In the genomic region with DNA sequence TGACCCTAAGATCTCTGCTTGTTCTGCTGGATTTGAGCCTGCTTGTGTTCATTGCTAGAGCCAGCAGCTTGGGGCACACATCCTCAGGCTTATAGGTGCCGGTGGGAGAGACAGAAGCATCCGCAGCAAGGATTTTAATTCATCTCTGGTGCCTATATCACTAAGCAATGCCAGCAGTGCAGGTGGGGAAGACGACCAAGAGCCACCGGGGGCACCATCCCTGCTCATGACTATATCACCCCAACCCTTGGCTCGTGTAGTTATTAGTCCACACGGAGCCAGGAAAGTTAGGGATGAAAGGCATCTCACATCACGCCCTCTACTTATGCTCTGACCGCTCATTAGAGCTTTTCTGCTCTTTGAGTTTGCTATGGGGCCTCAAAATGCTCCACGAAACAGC, we compare ENCODE assay signal across 11 cellular contexts.
DNase-seq lines count a peak whose midpoint lies in the region; ATAC-seq and TF ChIP-seq lines count a peak whose summit lies in the region.
"Had no signal": no experiment of that assay in that cellular context is flagged by ENCODE, and none has a peak within 500 bp of the region (broad histone marks: within the 10 kb centered on the region; RNA-seq: fewer than 3 reads in every experiment).

No MANE protein-coding gene starts in this region.

- peaks cover 10% of the 10 kb centered on the region; the same call in 1 of the 2 replicates for H3K9me1 ChIP-seq in IMR-90 (ENCODE audit: insufficient read depth, low read length)

- no peak for TF ChIP-seq POLR2A in IMR-90 (IDR thresholded peaks at IDR 0.05; ENCODE audit: low read depth, low read length)
- no peak for TF ChIP-seq POLR2A in lower leg skin (IDR thresholded peaks at IDR 0.05)
- TF ChIP-seq POLR2A in vagina (IDR thresholded peaks at IDR 0.05) = no peak

- H3K4me3 ChIP-seq in GM23338 = no peak overlapping the region
- no peak overlapping the region for H3K4me3 ChIP-seq in IMR-90 (ENCODE audit: insufficient read depth, low read depth, low read length)
- no peak overlapping the region for H3K4me3 ChIP-seq in lower leg skin (ENCODE audit: low read depth, poor library complexity, severe bottlenecking)
- no peak overlapping the region for H3K4me3 ChIP-seq in vagina
- H3K4me3 ChIP-seq: BLaER1 treated with 17β-estradiol and CSF1 and Interleukin-3, amounts not matched to agents 10 nM and 100 nM had no signal

- intact Hi-C loops in IMR-90 (cut with micrococcal nuclease) (no loop called here), lower leg skin (cut with DNase I; ENCODE audit: low total_unique reads) (no loop called here), vagina (cut with DNase I) (no loop called here)

- H3K27ac Mint-ChIP-seq in GM23338 = no peak overlapping the region
- H3K27ac Mint-ChIP-seq in chondrocyte (ENCODE audit: unreplicated experiment) = peak overlapping the region; percentile 79
- peak overlapping the region; percentile 90 for H3K27ac Mint-ChIP-seq in osteocyte (ENCODE audit: unreplicated experiment)
- H3K27ac Mint-ChIP-seq: CD4-positive, CD25-positive, alpha-beta regulatory T cell had no signal

- H3K9ac ChIP-seq in IMR-90 (ENCODE audit: low read depth, low read length) = no peak overlapping the region
- H3K9ac ChIP-seq: BLaER1 treated with 17β-estradiol and CSF1 and Interleukin-3, amounts not matched to agents 10 nM and 100 nM had no signal

- TF ChIP-seq CTCF in GM23338 (conservative IDR thresholded peaks at IDR 0.05; ENCODE audit: low read depth in 2 of 2) (0 out of 4 replicates have a peak, but pooled peaks have one; percentile 9 to 10), IMR-90 (conservative IDR thresholded peaks at IDR 0.05; ENCODE audit: low read depth, low read length) (no peak), chondrocyte (IDR thresholded peaks at IDR 0.05) (peak; percentile 19), osteocyte (IDR thresholded peaks at IDR 0.05) (no peak), lower leg skin (IDR thresholded peaks at IDR 0.05) (no peak), vagina (IDR thresholded peaks at IDR 0.05) (no peak)

- WGBS in IMR-90 (ENCODE audit: extremely low coverage in 2 of 2, insufficient read length in 1 of 2), 2 experiments = 66% methylated on average over 4 of the region's 9 CpGs; no CpG with 5 or more reads in 1 of the 2 experiments
- 89 to 93% methylated on average over 9 of the region's 9 CpGs for WGBS in lower leg skin, 2 donors

- 0 out of 2 replicates have a peak overlapping the region, but pooled peaks have one; percentile 12 for H3K4ac ChIP-seq in IMR-90 (ENCODE audit: low read depth, low read length)

- 0 out of 2 replicates have a peak overlapping the region, but pooled peaks have one; percentile 29 for H3K14ac ChIP-seq in IMR-90 (replicated peaks; ENCODE audit: low read depth, low read length)

- no peaks in the 10 kb centered on the region for H3K4me1 ChIP-seq in GM23338 (ENCODE audit: insufficient read depth)
- H3K4me1 ChIP-seq in IMR-90 (ENCODE audit: control insufficient read depth, insufficient read depth, low read length) = peaks cover 5% of the 10 kb centered on the region
- no peaks in the 10 kb centered on the region for H3K4me1 ChIP-seq in vagina

- H3K27ac ChIP-seq in GM23338 (ENCODE audit: low read depth) = no peak overlapping the region
- no peak overlapping the region for H3K27ac ChIP-seq in IMR-90 (ENCODE audit: insufficient read depth, low read length)
- H3K27ac ChIP-seq in vagina = no peak overlapping the region
- H3K27ac ChIP-seq: BLaER1 treated with 17β-estradiol and CSF1 and Interleukin-3, amounts not matched to agents 10 nM and 100 nM had no signal

- peak; percentile 53; the same call in 2 of the 3 replicates for ATAC-seq in GM23338
- no peak for ATAC-seq in IMR-90 (ENCODE audit: low read depth)

- no peak overlapping the region for H2AK5ac ChIP-seq in IMR-90 (ENCODE audit: low read depth, low read length)

- H3K4me3 Mint-ChIP-seq in GM23338 (no peak overlapping the region), chondrocyte (ENCODE audit: unreplicated experiment) (no peak overlapping the region), osteocyte (ENCODE audit: unreplicated experiment) (no peak overlapping the region)
- H3K4me3 Mint-ChIP-seq: CD4-positive, CD25-positive, alpha-beta regulatory T cell had no signal

- no peak overlapping the region for H2BK20ac ChIP-seq in IMR-90 (ENCODE audit: low read depth, low read length)

- H3K9me3 ChIP-seq in IMR-90 (ENCODE audit: control insufficient read depth, insufficient read depth, low read length) = no peaks in the 10 kb centered on the region
- no peaks in the 10 kb centered on the region for H3K9me3 ChIP-seq in vagina
- H3K9me3 ChIP-seq: BLaER1 treated with 17β-estradiol and CSF1 and Interleukin-3, amounts not matched to agents 10 nM and 100 nM had no signal

- H3K9me2 ChIP-seq in GM23338 (ENCODE audit: insufficient read depth) = no peaks in the 10 kb centered on the region

- DNase-seq in GM23338 (ENCODE audit: low spot score) (no peak), IMR-90 (no peak), chondrocyte (ENCODE audit: low spot score) (no peak), osteocyte (ENCODE audit: extremely low spot score, unreplicated experiment) (no peak), NOMO-1 (lab: John Stamatoyannopoulos, UW; ENCODE audit: unreplicated experiment in 2 of 2) (no peak), lower leg skin (ENCODE audit: low spot score in 2 of 2) (no peak), vagina (ENCODE audit: extremely low spot score in 2 of 2) (no peak)
- DNase-seq: ACHN; CD4-positive, CD25-positive, alpha-beta regulatory T cell; DMS79 had no signal

- H2AFZ ChIP-seq in GM23338 = no peak overlapping the region
- H2AFZ ChIP-seq in IMR-90 (replicated peaks; ENCODE audit: low read length, poor library complexity) = no peak overlapping the region

- peaks cover 3% of the 10 kb centered on the region for H3K27me3 Mint-ChIP-seq in GM23338 (ENCODE audit: insufficient read depth, low read depth, poor library complexity)
- no peaks in the 10 kb centered on the region for H3K27me3 Mint-ChIP-seq in chondrocyte (ENCODE audit: low read depth)
- no peaks in the 10 kb centered on the region for H3K27me3 Mint-ChIP-seq in osteocyte (ENCODE audit: unreplicated experiment)
- H3K27me3 Mint-ChIP-seq: CD4-positive, CD25-positive, alpha-beta regulatory T cell had no signal

- peak overlapping the region; percentile 37 for H2BK120ac ChIP-seq in IMR-90 (ENCODE audit: low read depth, low read length)

- no peak overlapping the region for H3K23ac ChIP-seq in IMR-90 (ENCODE audit: low read depth, low read length)

- H4K20me1 ChIP-seq in GM23338 (replicated peaks; ENCODE audit: insufficient read depth) (no peaks in the 10 kb centered on the region), IMR-90 (ENCODE audit: insufficient read depth, low read length) (no peaks in the 10 kb centered on the region)
- H4K20me1 ChIP-seq: BLaER1 treated with 17β-estradiol and CSF1 and Interleukin-3, amounts not matched to agents 10 nM and 100 nM had no signal

- H3K79me1 ChIP-seq in IMR-90 (ENCODE audit: low read depth in 1 of 2, low read length in 2 of 2) = no peaks in the 10 kb centered on the region

- H4K91ac ChIP-seq in IMR-90 (ENCODE audit: insufficient read depth, low read depth, low read length) = no peak overlapping the region

- H2BK5ac ChIP-seq in IMR-90 (ENCODE audit: low read depth, low read length, poor library complexity, severe bottlenecking) = no peak overlapping the region

- peaks cover 12% of the 10 kb centered on the region; the same call in 2 of the 3 replicates for H3K4me1 Mint-ChIP-seq in GM23338
- H3K4me1 Mint-ChIP-seq in chondrocyte (ENCODE audit: low read depth) = peaks cover 47% of the 10 kb centered on the region
- H3K4me1 Mint-ChIP-seq in osteocyte (ENCODE audit: unreplicated experiment) = peaks cover 78% of the 10 kb centered on the region
- H3K4me1 Mint-ChIP-seq: CD4-positive, CD25-positive, alpha-beta regulatory T cell had no signal

- H3K36me3 ChIP-seq in GM23338 (ENCODE audit: insufficient read depth) = no peaks in the 10 kb centered on the region
- no peaks in the 10 kb centered on the region for H3K36me3 ChIP-seq in IMR-90 (ENCODE audit: control insufficient read depth, insufficient read depth, low read length)
- H3K36me3 ChIP-seq in vagina = no peaks in the 10 kb centered on the region
- H3K36me3 ChIP-seq: BLaER1 treated with 17β-estradiol and CSF1 and Interleukin-3, amounts not matched to agents 10 nM and 100 nM had no signal

- no peak for TF ChIP-seq RAD21 in IMR-90 (IDR thresholded peaks at IDR 0.05; ENCODE audit: low read length)

- H3K18ac ChIP-seq in IMR-90 (ENCODE audit: low read depth, low read length) = no peak overlapping the region

- H3K56ac ChIP-seq in IMR-90 (ENCODE audit: extremely low read depth, insufficient read depth, low read length) = no peak overlapping the region

- CTCF ChIA-PET in IMR-90 (lab: Yijun Ruan, JAX) = interaction anchor here (1.7 kb wide), 1 partner anchor 15 kb away, joined by 6 read pairs; no protein-coding TSS in a partner anchor

- in situ Hi-C loops in IMR-90 (cut with MboI; ENCODE audit: low sequenced_read_pairs) = no loop called here

- no peak overlapping the region for H3K4me2 ChIP-seq in GM23338
- H3K4me2 ChIP-seq in IMR-90 (ENCODE audit: low read depth, low read length) = no peak overlapping the region
- H3K4me2 ChIP-seq: BLaER1 treated with 17β-estradiol and CSF1 and Interleukin-3, amounts not matched to agents 10 nM and 100 nM had no signal

- no peaks in the 10 kb centered on the region for H3F3A ChIP-seq in GM23338 (replicated peaks; ENCODE audit: low read depth)

- no peak overlapping the region for H2AK9ac ChIP-seq in IMR-90 (replicated peaks; ENCODE audit: low read depth, low read length, poor library complexity)

- H3K36me3 Mint-ChIP-seq in GM23338 (ENCODE audit: low read depth) (no peaks in the 10 kb centered on the region), chondrocyte (ENCODE audit: low read depth) (no peaks in the 10 kb centered on the region), osteocyte (ENCODE audit: unreplicated experiment) (peaks cover 5% of the 10 kb centered on the region)
- H3K36me3 Mint-ChIP-seq: CD4-positive, CD25-positive, alpha-beta regulatory T cell had no signal

- no TSS peak for BruUV-seq in IMR-90 (replicated peaks; lab: Mats Ljungman, UMichigan)

- H4K8ac ChIP-seq in IMR-90 (ENCODE audit: low read depth in 2 of 2, low read length in 2 of 2) = no peak overlapping the region

- no peak overlapping the region; the same call in 2 of the 3 replicates for H2BK15ac ChIP-seq in IMR-90 (ENCODE audit: low read depth, low read length)

- H4K5ac ChIP-seq in IMR-90 (ENCODE audit: low read depth, low read length) = no peak overlapping the region

- no peaks in the 10 kb centered on the region for H3K79me2 ChIP-seq in GM23338 (replicated peaks; ENCODE audit: insufficient read depth)

- H3K9me3 Mint-ChIP-seq in GM23338 = no peaks in the 10 kb centered on the region
- no peaks in the 10 kb centered on the region for H3K9me3 Mint-ChIP-seq in chondrocyte (ENCODE audit: low read depth)
- no peaks in the 10 kb centered on the region for H3K9me3 Mint-ChIP-seq in osteocyte (ENCODE audit: unreplicated experiment)

- POLR2A ChIA-PET in IMR-90 (lab: Charles Lee; ENCODE audit: unreplicated experiment) = interaction anchor here (0.6 kb wide), 1 partner anchor 41 kb away, joined by 3 read pairs; no protein-coding TSS in a partner anchor

- dilution Hi-C loops in IMR-90 (cut with HindIII; ENCODE audit: low sequenced_read_pairs, unreplicated experiment) = no loop called here

- H3K27me3 ChIP-seq in GM23338 (ENCODE audit: insufficient read depth) = no peaks in the 10 kb centered on the region
- H3K27me3 ChIP-seq in IMR-90 (ENCODE audit: control insufficient read depth, insufficient read depth, low read length) = no peaks in the 10 kb centered on the region
- H3K27me3 ChIP-seq in vagina = no peaks in the 10 kb centered on the region
- H3K27me3 ChIP-seq: BLaER1 treated with 17β-estradiol and CSF1 and Interleukin-3, amounts not matched to agents 10 nM and 100 nM had no signal

Comparison
In these comparisons a context has a peak if more than half of its experiments do, and no peak if none do; other contexts are left out.
1. CTCF ChIP-seq: peak in GM23338 (2 of 2) and chondrocyte (single experiment); none in IMR-90 (single experiment), osteocyte (single experiment), lower leg skin (0 of 3) and vagina (0 of 3).